Comparison of ENCODE assay signal across 27 cellular contexts in genomic region chr4:6513678-6514077, GRCh38. TPM values are rescaled to one million over a fixed set of nuclear protein-coding genes. Genes with fewer than 3 reads are reported as not detected.
"Had no signal": no experiment of that assay in that cellular context is flagged by ENCODE, and none has a peak within 500 bp of the region (broad histone marks: within the 10 kb centered on the region; RNA-seq: fewer than 3 reads in every experiment).

No MANE protein-coding gene starts in this region.

- DNase-seq: cerebellar nuclear complex; colonic mucosa; cortex of kidney; effector CD8-positive, alpha-beta T cell; effector memory CD8-positive, alpha-beta T cell; endodermal cell; erythroblast; esophagus squamous epithelium; foreskin fibroblast; foreskin melanocyte; gastrocnemius medialis; glutamatergic neuron; hypothalamus; immature natural killer cell; islet precursor cell; kidney; kidney glomerular epithelial cell; left colon; left ventricle myocardium inferior; lower lobe of right lung; mesenchymal stem cell; midbrain had no signal

- H3K4me1 ChIP-seq: colonic mucosa, esophagus squamous epithelium, gastrocnemius medialis, lower lobe of right lung had no signal

- H3K4me3 ChIP-seq: colonic mucosa, esophagus squamous epithelium, gastrocnemius medialis, hepatocyte, left ventricle myocardium inferior, lower lobe of right lung had no signal

- ATAC-seq: effector memory CD8-positive, alpha-beta T cell; esophagus mucosa; gastrocnemius medialis; left colon; left lobe of liver; lower lobe of right lung had no signal

- H3K27ac ChIP-seq: colonic mucosa, epithelial cell of prostate, esophagus squamous epithelium, gastrocnemius medialis, hepatocyte, left ventricle myocardium inferior, lower lobe of right lung had no signal

- H3K36me3 ChIP-seq: colonic mucosa, esophagus squamous epithelium, gastrocnemius medialis, left ventricle myocardium inferior, lower lobe of right lung had no signal

- H3K9me3 ChIP-seq: colonic mucosa, esophagus squamous epithelium, gastrocnemius medialis, lower lobe of right lung had no signal

- H3K27me3 ChIP-seq: colonic mucosa, gastrocnemius medialis, hepatocyte had no signal

RNA-seq across cellular contexts. Expression of gene PPP2R2C, which starts 41.3 kb away (rescaled TPM):
- total RNA-seq: lower lobe of right lung, mononuclear cell had no signal
- polyA plus RNA-seq: immature natural killer cell had no signal
